Comparison of ENCODE assay signal across 21 cellular contexts in genomic region chr10:3225589-3225988, GRCh38. TPM values are rescaled to one million over a fixed set of nuclear protein-coding genes. Genes with fewer than 3 reads are reported as not detected.
DNase-seq lines count a peak whose midpoint lies in the region; ATAC-seq and TF ChIP-seq lines count a peak whose summit lies in the region.
"Had no signal": no experiment of that assay in that cellular context is flagged by ENCODE, and none has a peak within 500 bp of the region (broad histone marks: within the 10 kb centered on the region; RNA-seq: fewer than 3 reads in every experiment).

No MANE protein-coding gene starts in this region.

- no peaks in the 10 kb centered on the region for H3K9me3 Mint-ChIP-seq in activated naive CD4-positive, alpha-beta T cell treated with anti-CD3 and anti-CD28 coated beads, Interleukin-2, amount 50 U/mL, for 24 hours
- H3K9me3 Mint-ChIP-seq in CD14-positive monocyte = peaks cover 0 to 2% (median 0%) of the 10 kb centered on the region in 7 donors
- H3K9me3 Mint-ChIP-seq: endodermal cell, H9, mesothelial cell of epicardium had no signal

- no peaks in the 10 kb centered on the region for H3K27me3 Mint-ChIP-seq in activated naive CD4-positive, alpha-beta T cell treated with anti-CD3 and anti-CD28 coated beads, Interleukin-2, amount 50 U/mL, for 24 hours
- peaks cover 4 to 9% (median 4%) of the 10 kb centered on the region in 3 donors for H3K27me3 Mint-ChIP-seq in CD14-positive monocyte (ENCODE audit: low read depth in 3 of 3)

- TF ChIP-seq CTCF in gastroesophageal sphincter (IDR thresholded peaks at IDR 0.05) (no peak), CD14-positive monocyte (IDR thresholded peaks at IDR 0.05) (no peak)

- H3K36me3 Mint-ChIP-seq in activated naive CD4-positive, alpha-beta T cell treated with anti-CD3 and anti-CD28 coated beads, Interleukin-2, amount 50 U/mL, for 24 hours = no peaks in the 10 kb centered on the region
- no peaks in the 10 kb centered on the region for H3K36me3 Mint-ChIP-seq in CD14-positive monocyte
- H3K36me3 Mint-ChIP-seq: mesothelial cell of epicardium had no signal

- peaks cover 19% of the 10 kb centered on the region for H3K4me1 Mint-ChIP-seq in activated naive CD4-positive, alpha-beta T cell treated with anti-CD3 and anti-CD28 coated beads, Interleukin-2, amount 50 U/mL, for 24 hours
- H3K4me1 Mint-ChIP-seq in CD14-positive monocyte = peaks cover 10% of the 10 kb centered on the region
- H3K4me1 Mint-ChIP-seq: endodermal cell had no signal

- TF ChIP-seq EP300 in gastroesophageal sphincter (IDR thresholded peaks at IDR 0.05) = no peak

- ATAC-seq in gastroesophageal sphincter = peak; percentile 64
- ATAC-seq: K562, right lobe of liver had no signal

- H3K36me3 ChIP-seq in gastroesophageal sphincter = no peaks in the 10 kb centered on the region
- H3K36me3 ChIP-seq: cardiac muscle cell, right lobe of liver had no signal

- TF ChIP-seq POLR2A in gastroesophageal sphincter (IDR thresholded peaks at IDR 0.05) = no peak

- peaks cover 0 to 17% (median 3%) of the 10 kb centered on the region in 3 donors for H3K4me1 ChIP-seq in gastroesophageal sphincter
- H3K4me1 ChIP-seq: Caco-2, right lobe of liver had no signal

- H3K27ac Mint-ChIP-seq in activated naive CD4-positive, alpha-beta T cell treated with anti-CD3 and anti-CD28 coated beads, Interleukin-2, amount 50 U/mL, for 24 hours = peak overlapping the region; percentile 24
- no peak overlapping the region for H3K27ac Mint-ChIP-seq in CD14-positive monocyte
- H3K27ac Mint-ChIP-seq: endodermal cell, H9, mesothelial cell of epicardium had no signal

- no peak for DNase-seq in activated naive CD4-positive, alpha-beta T cell treated with Interleukin-2 at 50 U/mL for 16 hours
- peak; percentile 65 for DNase-seq in astrocyte of the hippocampus (ENCODE audit: low read depth, low spot score)
- DNase-seq in NCI-H82 treated with DMSO at 0.1 percent for 48 hours (lab: John Stamatoyannopoulos, UW; ENCODE audit: unreplicated experiment) = no peak
- DNase-seq in GOT3 (lab: John Stamatoyannopoulos, UW) = no peak
- no peak for DNase-seq in NCI-H1417 treated with DMSO at 0.1 percent for 48 hours (lab: John Stamatoyannopoulos, UW)
- DNase-seq in CD14-positive monocyte (ENCODE audit: low spot score) = no peak
- DNase-seq: activated CD4-positive, CD25-positive, alpha-beta regulatory T cell treated with anti-CD3 and anti-CD28 coated beads, Interleukin-2, amount 50 U/mL, for 72 hours; Caco-2; endodermal cell; H9; head of caudate nucleus; kidney; NCI-H1048; right lobe of liver; stimulated activated CD4-positive, alpha-beta T cell treated with anti-CD3 and anti-CD28 coated beads, Interleukin-4, amount 100 ng/mL, for 24 hours had no signal

- H3K9me3 ChIP-seq in gastroesophageal sphincter = no peaks in the 10 kb centered on the region
- H3K9me3 ChIP-seq: Caco-2, right lobe of liver had no signal

- H3K4me3 Mint-ChIP-seq in activated naive CD4-positive, alpha-beta T cell treated with anti-CD3 and anti-CD28 coated beads, Interleukin-2, amount 50 U/mL, for 24 hours = no peak overlapping the region
- H3K4me3 Mint-ChIP-seq in CD14-positive monocyte = no peak overlapping the region
- H3K4me3 Mint-ChIP-seq: endodermal cell, H9, mesothelial cell of epicardium had no signal

- no peaks in the 10 kb centered on the region for H3K27me3 ChIP-seq in gastroesophageal sphincter
- H3K27me3 ChIP-seq: right lobe of liver had no signal

- H3K27ac ChIP-seq in gastroesophageal sphincter = peak overlapping the region in 1 of 4 donors; percentile 14
- H3K27ac ChIP-seq: 22Rv1, cardiac muscle cell, right lobe of liver had no signal

- intact Hi-C loops in CD14-positive monocyte (cut with micrococcal nuclease) = no loop called here

- 45 to 73% methylated on average over 3 of the region's 3 CpGs for WGBS in gastroesophageal sphincter (ENCODE audit: low coverage in 1 of 2), 2 donors

- no peak overlapping the region for H3K4me3 ChIP-seq in gastroesophageal sphincter
- H3K4me3 ChIP-seq: cardiac muscle cell, K562, right lobe of liver had no signal

RNA-seq across cellular contexts. Expression of gene PITRM1, which starts 53.0 kb away (rescaled TPM):
- 100 to 1,000 TPM in 1 of 4 donors, 10 to 100 TPM in 3; 78.6 to 102 (median 87.0) TPM for total RNA-seq in gastroesophageal sphincter
- polyA plus RNA-seq in CD14-positive monocyte = 10 to 100 TPM; 15.3 to 23.2 TPM
